Comparison of ENCODE assay signal across 20 cellular contexts in the genomic region with DNA sequence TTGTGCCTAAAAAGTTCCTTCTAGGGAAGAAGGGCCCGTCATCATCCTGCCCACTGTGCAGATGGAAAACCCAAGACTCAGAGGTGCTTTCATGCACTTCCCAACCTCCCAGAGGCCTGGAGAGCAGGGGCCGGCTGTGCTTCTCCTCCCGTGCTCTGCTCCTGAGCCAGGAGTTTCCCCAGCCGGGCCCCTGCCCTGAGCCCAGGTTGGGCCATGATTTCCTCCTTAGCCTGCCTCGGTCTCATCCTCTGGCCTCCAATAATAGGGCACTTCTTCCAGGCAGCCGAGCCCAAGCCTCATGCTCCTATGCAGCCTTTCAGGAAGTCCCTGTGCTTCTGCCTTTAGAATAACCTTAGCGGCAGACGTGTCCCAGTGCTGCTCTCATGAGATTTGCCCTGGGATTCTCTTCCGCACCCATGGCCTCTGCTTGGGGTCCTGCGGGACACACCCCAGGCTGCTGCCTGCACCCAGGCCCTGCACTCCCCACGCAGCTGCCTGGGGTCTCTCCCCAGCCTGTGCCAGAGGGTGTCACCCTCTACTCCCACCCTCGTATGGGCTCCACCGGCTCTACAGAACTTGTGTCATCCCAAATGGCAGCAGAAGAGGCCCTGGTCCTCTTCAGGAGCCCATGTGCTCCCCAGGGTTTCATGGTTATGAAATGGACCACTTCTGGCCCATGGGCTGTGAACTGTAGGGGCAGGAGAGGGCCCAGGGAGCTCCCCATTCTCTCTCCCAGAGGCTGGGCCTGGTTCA.
"Had no signal": no experiment of that assay in that cellular context is flagged by ENCODE, and none has a peak within 500 bp of the region (broad histone marks: within the 10 kb centered on the region; RNA-seq: fewer than 3 reads in every experiment).

No MANE protein-coding gene starts in this region.

- H3K4me1 ChIP-seq: foreskin keratinocyte, gastroesophageal sphincter, heart left ventricle, left ventricle myocardium inferior, lower lobe of right lung, right lobe of liver, testis, tibial artery had no signal

- H2AFZ ChIP-seq: hepatocyte had no signal

- H3K4me3 ChIP-seq: gastroesophageal sphincter, heart left ventricle, hepatocyte, left ventricle myocardium inferior, lower lobe of right lung, ovary, right lobe of liver, testis, tibial artery had no signal

- H3K9me3 ChIP-seq: gastroesophageal sphincter, lower lobe of right lung, ovary, right lobe of liver, testis, tibial artery had no signal

- H3K79me2 ChIP-seq: hepatocyte had no signal

- H3K27ac ChIP-seq: epithelial cell of prostate, foreskin keratinocyte, gastroesophageal sphincter, heart left ventricle, hepatocyte, left ventricle myocardium inferior, lower lobe of right lung, ovary, right lobe of liver, testis, tibial artery had no signal

- H3K36me3 ChIP-seq: gastroesophageal sphincter, heart left ventricle, left ventricle myocardium inferior, lower lobe of right lung, ovary, right lobe of liver, tibial artery had no signal

- H3K27me3 ChIP-seq: foreskin keratinocyte, ovary, right lobe of liver, testis had no signal

- H3K4me2 ChIP-seq: hepatocyte had no signal

- DNase-seq: cerebellar nuclear complex; dorsolateral prefrontal cortex; effector CD4-positive, alpha-beta T cell; foreskin keratinocyte; heart left ventricle; kidney glomerular epithelial cell; left colon; left ventricle myocardium inferior; lower lobe of right lung; natural killer cell; ovary; right lobe of liver; stimulated activated CD4-positive, alpha-beta T cell treated with anti-CD3 and anti-CD28 coated beads, Interleukin-4, amount 100 ng/mL, for 4 hours; stimulated activated naive CD8-positive, alpha-beta T cell treated with anti-CD3 and anti-CD28 coated beads, Interleukin-15, Interleukin-2, amounts not matched to agents 100 U/mL and 50 U/mL, for 24 hours; substantia nigra; testis; tibial artery had no signal
